In genomic region chr1:119885903-119886783, GRCh38 we compare ENCODE assay signal across 8 cellular contexts. TPM values are rescaled to one million over a fixed set of nuclear protein-coding genes. Genes with fewer than 3 reads are reported as not detected.
A peak's percentile ranks its signal among the peaks of the same experiment; 100 is the strongest.
DNase-seq lines count a peak whose midpoint lies in the region; ATAC-seq and TF ChIP-seq lines count a peak whose summit lies in the region.

No MANE protein-coding gene starts in this region.

- intact Hi-C loops in activated CD4-positive, alpha-beta memory T cell treated with anti-CD3 and anti-CD28 coated beads for 36 hours (cut with micrococcal nuclease): no loop called here
- intact Hi-C loops in upper lobe of right lung (cut with DNase I): no loop called here

- H3K4me3 Mint-ChIP-seq in activated CD4-positive, alpha-beta memory T cell treated with anti-CD3 and anti-CD28 coated beads for 36 hours: no peak overlapping the region
- H3K4me3 Mint-ChIP-seq in endodermal cell: no peak overlapping the region
- H3K4me3 Mint-ChIP-seq in natural killer cell treated with Interleukin-12 subunit alpha and Interleukin-12 subunit beta and Interleukin-15 and Interleukin-18, amount 100 ng/mL, for 72 hours: no peak overlapping the region

- H3K36me3 ChIP-seq in endodermal cell (ENCODE audit: control insufficient read depth, insufficient read depth, low read length): no peaks in the 10 kb centered on the region
- no peaks in the 10 kb centered on the region for H3K36me3 ChIP-seq in upper lobe of right lung

- TF ChIP-seq CTCF in endodermal cell (conservative IDR thresholded peaks at IDR 0.05) (peak; percentile 92), upper lobe of right lung (IDR thresholded peaks at IDR 0.05) (peak; percentile 77)

- POLR2A ChIA-PET in activated CD4-positive, alpha-beta memory T cell treated with anti-CD3 and anti-CD28 coated beads for 36 hours (lab: Charles Lee): no interaction called here

- peaks cover 11% of the 10 kb centered on the region for H3K9me3 Mint-ChIP-seq in activated CD4-positive, alpha-beta memory T cell treated with anti-CD3 and anti-CD28 coated beads for 36 hours
- H3K9me3 Mint-ChIP-seq in endodermal cell: peaks cover 7% of the 10 kb centered on the region
- no peaks in the 10 kb centered on the region for H3K9me3 Mint-ChIP-seq in natural killer cell treated with Interleukin-12 subunit alpha and Interleukin-12 subunit beta and Interleukin-15 and Interleukin-18, amount 100 ng/mL, for 72 hours

- H3K27me3 ChIP-seq in endodermal cell (ENCODE audit: control insufficient read depth, insufficient read depth, low read length, poor library complexity, severe bottlenecking) (no peaks in the 10 kb centered on the region), upper lobe of right lung (peaks cover 7% of the 10 kb centered on the region)

- H3K27ac ChIP-seq in endodermal cell (ENCODE audit: low read depth, low read length) (no peak overlapping the region), upper lobe of right lung (no peak overlapping the region)

- peak; percentile 8 for DNase-seq in NK-92 treated with Interleukin-12 subunit alpha and Interleukin-12 subunit beta, amount 100 ng/mL, for 24 hours (lab: John Stamatoyannopoulos, UW)
- DNase-seq in NK-92 (lab: John Stamatoyannopoulos, UW; ENCODE audit: unreplicated experiment) (no peak), NCI-H1092 treated with DMSO at 0.1 percent for 48 hours (lab: John Stamatoyannopoulos, UW) (peak; percentile 9), endodermal cell (peak; percentile 89), upper lobe of right lung (peak; percentile 77)
- peak; percentile 75 for DNase-seq in activated CD4-positive, alpha-beta memory T cell treated with anti-CD3 and anti-CD28 coated beads for 36 hours
- DNase-seq in natural killer cell treated with Interleukin-12 subunit alpha and Interleukin-12 subunit beta and Interleukin-15 and Interleukin-18, amount 100 ng/mL, for 72 hours (ENCODE audit: low spot score): no peak

- H3K9me3 ChIP-seq in endodermal cell (ENCODE audit: control insufficient read depth, low read length) (peaks cover 7% of the 10 kb centered on the region), upper lobe of right lung (no peaks in the 10 kb centered on the region)

- H3K4me3 ChIP-seq in endodermal cell (ENCODE audit: low read length): no peak overlapping the region
- no peak overlapping the region for H3K4me3 ChIP-seq in upper lobe of right lung

- H3K4me1 Mint-ChIP-seq in activated CD4-positive, alpha-beta memory T cell treated with anti-CD3 and anti-CD28 coated beads for 36 hours (ENCODE audit: low read depth): no peaks in the 10 kb centered on the region
- H3K4me1 Mint-ChIP-seq in endodermal cell: no peaks in the 10 kb centered on the region
- no peaks in the 10 kb centered on the region for H3K4me1 Mint-ChIP-seq in natural killer cell treated with Interleukin-12 subunit alpha and Interleukin-12 subunit beta and Interleukin-15 and Interleukin-18, amount 100 ng/mL, for 72 hours (ENCODE audit: low read depth in 2 of 2)

- H3K27me3 Mint-ChIP-seq in activated CD4-positive, alpha-beta memory T cell treated with anti-CD3 and anti-CD28 coated beads for 36 hours: peaks cover 22% of the 10 kb centered on the region
- H3K27me3 Mint-ChIP-seq in endodermal cell (ENCODE audit: insufficient read depth): peaks cover 3% of the 10 kb centered on the region
- H3K27me3 Mint-ChIP-seq in natural killer cell treated with Interleukin-12 subunit alpha and Interleukin-12 subunit beta and Interleukin-15 and Interleukin-18, amount 100 ng/mL, for 72 hours: peaks cover 9 to 14% of the 10 kb centered on the region in 2 donors

- no peak overlapping the region for H3K27ac Mint-ChIP-seq in activated CD4-positive, alpha-beta memory T cell treated with anti-CD3 and anti-CD28 coated beads for 36 hours
- no peak overlapping the region for H3K27ac Mint-ChIP-seq in endodermal cell
- no peak overlapping the region for H3K27ac Mint-ChIP-seq in natural killer cell treated with Interleukin-12 subunit alpha and Interleukin-12 subunit beta and Interleukin-15 and Interleukin-18, amount 100 ng/mL, for 72 hours

- H3K36me3 Mint-ChIP-seq in activated CD4-positive, alpha-beta memory T cell treated with anti-CD3 and anti-CD28 coated beads for 36 hours: peaks cover 7% of the 10 kb centered on the region
- H3K36me3 Mint-ChIP-seq in endodermal cell (ENCODE audit: low read depth): no peaks in the 10 kb centered on the region
- H3K36me3 Mint-ChIP-seq in natural killer cell treated with Interleukin-12 subunit alpha and Interleukin-12 subunit beta and Interleukin-15 and Interleukin-18, amount 100 ng/mL, for 72 hours: peaks cover 12% of the 10 kb centered on the region

- H3K9ac ChIP-seq in endodermal cell (ENCODE audit: extremely low read depth, low read length, poor library complexity, severe bottlenecking): no peak overlapping the region

- 39 to 56% methylated on average over 7 to 10 of the region's 11 CpGs for WGBS in endodermal cell (ENCODE audit: insufficient coverage in 1 of 2, insufficient read length in 1 of 2), 2 experiments

- CTCF ChIA-PET in activated CD4-positive, alpha-beta memory T cell treated with anti-CD3 and anti-CD28 coated beads for 36 hours (lab: Charles Lee): interaction anchor here (0.7 to 2.8 kb wide), 12 partner anchors 10 to 79 kb away, joined by 3 to 12 read pairs (median 3); partner anchors contain the start of gene ADAM30

- ATAC-seq in natural killer cell treated with Interleukin-12 subunit alpha and Interleukin-12 subunit beta and Interleukin-15 and Interleukin-18, amount 100 ng/mL, for 72 hours: peak; percentile 72 to 75
- peak; percentile 90 for ATAC-seq in upper lobe of right lung
- ATAC-seq in GM19395 (IDR thresholded peaks at IDR 0.05; ENCODE audit: unreplicated experiment): no peak

- H3K4me1 ChIP-seq in endodermal cell (ENCODE audit: control insufficient read depth, insufficient read depth, low read length) (no peaks in the 10 kb centered on the region), upper lobe of right lung (no peaks in the 10 kb centered on the region)

RNA-seq across cellular contexts. Expression of gene ADAM30, which starts 10.2 kb away (rescaled TPM):
- not detected for total RNA-seq in activated CD4-positive, alpha-beta memory T cell treated with anti-CD3 and anti-CD28 coated beads for 36 hours
- total RNA-seq in endodermal cell: not detected
- not detected for polyA plus RNA-seq in endodermal cell (2013, experiment 1 of 2)
- polyA plus RNA-seq in endodermal cell (2013, experiment 2 of 2): not detected
- not detected for total RNA-seq in natural killer cell treated with Interleukin-12 subunit alpha and Interleukin-12 subunit beta and Interleukin-15 and Interleukin-18, amount 100 ng/mL, for 72 hours
- total RNA-seq in upper lobe of right lung: not detected

Comparison
In these comparisons a context has a peak if more than half of its experiments do, and no peak if none do; other contexts are left out.
1. DNase-seq: peak in NK-92 treated with Interleukin-12 subunit alpha and Interleukin-12 subunit beta, amount 100 ng/mL, for 24 hours (single experiment), NCI-H1092 treated with DMSO at 0.1 percent for 48 hours (single experiment), activated CD4-positive, alpha-beta memory T cell treated with anti-CD3 and anti-CD28 coated beads for 36 hours (single experiment), endodermal cell (single experiment) and upper lobe of right lung (single experiment); none in NK-92 (single experiment) and natural killer cell treated with Interleukin-12 subunit alpha and Interleukin-12 subunit beta and Interleukin-15 and Interleukin-18, amount 100 ng/mL, for 72 hours (single experiment).